In the genomic region with DNA sequence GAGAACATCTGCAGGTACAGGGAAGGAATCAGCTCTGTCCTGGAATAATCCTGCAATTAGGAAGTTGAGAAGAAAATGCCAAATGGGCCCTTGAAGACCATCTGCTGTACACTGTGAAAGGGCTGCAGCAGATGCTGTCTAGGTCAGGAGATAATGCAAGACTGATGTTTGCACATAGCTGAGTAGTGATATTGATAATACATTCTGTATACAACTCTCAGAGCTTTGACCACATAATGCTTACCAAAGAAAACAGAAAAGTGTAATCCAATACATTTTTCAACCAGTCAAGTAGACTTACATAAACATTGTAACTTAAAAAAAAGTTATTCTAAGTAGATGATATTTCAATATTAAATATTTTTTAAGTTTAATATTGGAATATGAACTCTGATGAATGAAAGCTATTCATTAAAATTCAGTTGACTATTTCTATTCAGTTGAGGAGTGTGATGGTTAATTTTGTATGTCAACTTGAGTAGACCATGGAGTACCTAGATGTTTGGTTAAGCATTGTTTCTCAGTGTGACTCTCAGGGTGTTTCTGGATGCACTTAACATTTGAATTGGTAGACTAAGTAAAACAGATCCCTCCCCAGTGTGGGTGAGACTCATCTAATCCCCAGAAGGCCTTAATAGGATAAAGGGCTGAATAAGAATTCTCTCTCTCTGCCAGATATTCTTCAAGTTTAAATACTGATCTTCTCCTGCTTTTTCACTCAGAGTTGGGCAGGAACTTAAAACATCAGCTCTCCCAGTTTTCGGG, we compare ENCODE assay signal across 29 cellular contexts.
DNase-seq lines count a peak whose midpoint lies in the region; ATAC-seq, FAIRE-seq and TF ChIP-seq lines count a peak whose summit lies in the region.
"Had no signal": no experiment of that assay in that cellular context is flagged by ENCODE, and none has a peak within 500 bp of the region (broad histone marks: within the 10 kb centered on the region; RNA-seq: fewer than 3 reads in every experiment).

No MANE protein-coding gene starts in this region.

- no peak for TF ChIP-seq RAD21 in HepG2 (CRISPR knock-in tag; IDR thresholded peaks at IDR 0.05)

- in situ Hi-C loops in HepG2 (cut with HindIII; ENCODE audit: extremely low pct_ligation_motif_present, low pct_unique_long_range_greater_than_20kb), result no loop called here

- no peak for FAIRE-seq in HepG2 (lab: Jason Lieb, UNC)
- FAIRE-seq: astrocyte, endothelial cell of umbilical vein, GM19239, K562 had no signal

- POLR2A ChIA-PET in activated CD4-positive, alpha-beta T cell treated with anti-CD3 and anti-CD28 coated beads, Interleukin-2, amount 10 ng/mL, durations not matched to agents 7 days and 5 days (lab: Charles Lee), result no interaction called here
- POLR2A ChIA-PET in HepG2 (lab: Yijun Ruan, JAX), result no interaction called here

- TF ChIP-seq EP300 in HepG2 (IDR thresholded peaks at IDR 0.05; ENCODE audit: low read depth in 2 of 2, low read length in 2 of 2) (no peak), HepG2 (CRISPR knock-in tag; IDR thresholded peaks at IDR 0.05; ENCODE audit: borderline replicate concordance) (no peak)

- H3K36me3 Mint-ChIP-seq in activated CD4-positive, alpha-beta T cell treated with anti-CD3 and anti-CD28 coated beads, Interleukin-2, amount 10 ng/mL, durations not matched to agents 7 days and 5 days (ENCODE audit: low read depth), result no peaks in the 10 kb centered on the region
- H3K36me3 Mint-ChIP-seq in activated CD4-positive, alpha-beta T cell treated with anti-CD3 and anti-CD28 coated beads, Interleukin-2, amount 10 ng/mL, durations not matched to agents 24 days and 14 days (ENCODE audit: low read depth), result no peaks in the 10 kb centered on the region
- H3K36me3 Mint-ChIP-seq in activated CD8-positive, alpha-beta memory T cell treated with anti-CD3 and anti-CD28 coated beads, Interleukin-2, amount 10 ng/mL, durations not matched to agents 7 days and 5 days, result no peaks in the 10 kb centered on the region
- H3K36me3 Mint-ChIP-seq: activated naive CD4-positive, alpha-beta T cell treated with anti-CD3 and anti-CD28 coated beads, Interleukin-2, amount 50 U/mL, for 72 hours; naive B cell; type B pancreatic cell had no signal

- no peaks in the 10 kb centered on the region for H3K36me3 ChIP-seq in HepG2 (replicated peaks in 1 of 2; ENCODE audit: control insufficient read depth in 1 of 2, insufficient read depth in 2 of 2, low read length in 2 of 2)
- H3K36me3 ChIP-seq: BE2C had no signal

- no peaks in the 10 kb centered on the region for H3K4me1 ChIP-seq in HepG2 (ENCODE audit: insufficient read depth, low read length)
- H3K4me1 ChIP-seq: BE2C had no signal

- TF ChIP-seq CTCF in HepG2 (CRISPR knock-in tag; IDR thresholded peaks at IDR 0.05), result no peak

- H3K4me3 ChIP-seq in HepG2 (replicated peaks in 1 of 3; ENCODE audit: insufficient read depth in 1 of 3, low read depth in 2 of 3, low read length in 3 of 3), result no peak overlapping the region
- H3K4me3 ChIP-seq: K562 had no signal

- no peak for DNase-seq in activated CD4-positive, alpha-beta T cell treated with anti-CD3 and anti-CD28 coated beads, Interleukin-2, amount 10 ng/mL, durations not matched to agents 7 days and 5 days
- no peak for DNase-seq in activated CD4-positive, alpha-beta T cell treated with anti-CD3 and anti-CD28 coated beads, Interleukin-2, amount 10 ng/mL, durations not matched to agents 24 days and 14 days
- DNase-seq in NCI-H69 (lab: John Stamatoyannopoulos, UW) (peak; percentile 83), fibroblast of gingiva (ENCODE audit: low read depth) (peak; percentile 64), hippocampal formation (lab: John Stamatoyannopoulos, UW) (no peak), HepG2 (ENCODE audit: low spot score) (no peak), HuH-7 (ENCODE audit: low spot score) (no peak)
- DNase-seq in activated CD8-positive, alpha-beta memory T cell treated with anti-CD3 and anti-CD28 coated beads, Interleukin-2, amount 10 ng/mL, durations not matched to agents 7 days and 5 days, result no peak
- DNase-seq: 8988T; activated B cell treated with CpG ODN at 0.5 μM for 24 hours; activated CD4-positive, alpha-beta T cell treated with anti-CD3 and anti-CD28 coated beads, Interleukin-2, amount 50 U/mL, for 48 hours; BE2C; central memory CD4-positive, alpha-beta T cell; head of caudate nucleus; naive B cell; NCI-H1436; NCI-H774; stimulated activated CD8-positive, alpha-beta memory T cell treated with anti-CD3 and anti-CD28 coated beads, Interleukin-4, amount 100 ng/mL, for 48 hours; SW 1271; T1000 had no signal

- H4K20me1 ChIP-seq in HepG2 (ENCODE audit: insufficient read depth, low read length), result no peaks in the 10 kb centered on the region

- no peaks in the 10 kb centered on the region for H3K9me3 ChIP-seq in HepG2 (ENCODE audit: low read length)
- H3K9me3 ChIP-seq: BE2C had no signal

- no peaks in the 10 kb centered on the region for H3K9me3 Mint-ChIP-seq in activated CD4-positive, alpha-beta T cell treated with anti-CD3 and anti-CD28 coated beads, Interleukin-2, amount 10 ng/mL, durations not matched to agents 7 days and 5 days
- no peaks in the 10 kb centered on the region for H3K9me3 Mint-ChIP-seq in activated CD4-positive, alpha-beta T cell treated with anti-CD3 and anti-CD28 coated beads, Interleukin-2, amount 10 ng/mL, durations not matched to agents 24 days and 14 days
- H3K9me3 Mint-ChIP-seq in activated CD8-positive, alpha-beta memory T cell treated with anti-CD3 and anti-CD28 coated beads, Interleukin-2, amount 10 ng/mL, durations not matched to agents 7 days and 5 days (ENCODE audit: low read depth), result no peaks in the 10 kb centered on the region
- H3K9me3 Mint-ChIP-seq: activated B cell treated with CpG ODN at 0.5 μM for 24 hours; activated naive CD4-positive, alpha-beta T cell treated with anti-CD3 and anti-CD28 coated beads, Interleukin-2, amount 50 U/mL, for 72 hours; activated T-helper 2 cell treated with anti-CD3 and anti-CD28 coated beads, Interferon-gamma antibody, Interleukin-2, Interleukin-4, amounts not matched to agents 10 μg/mL and 5 μg/mL and 100 μg/mL, durations not matched to agents 14 hours and 24 hours and 36 hours; naive B cell; type B pancreatic cell had no signal

- H3K27ac Mint-ChIP-seq in activated CD4-positive, alpha-beta T cell treated with anti-CD3 and anti-CD28 coated beads, Interleukin-2, amount 10 ng/mL, durations not matched to agents 7 days and 5 days, result peak overlapping the region; percentile 19
- H3K27ac Mint-ChIP-seq in activated CD4-positive, alpha-beta T cell treated with anti-CD3 and anti-CD28 coated beads, Interleukin-2, amount 10 ng/mL, durations not matched to agents 24 days and 14 days, result no peak overlapping the region
- no peak overlapping the region for H3K27ac Mint-ChIP-seq in activated CD8-positive, alpha-beta memory T cell treated with anti-CD3 and anti-CD28 coated beads, Interleukin-2, amount 10 ng/mL, durations not matched to agents 7 days and 5 days
- H3K27ac Mint-ChIP-seq: activated B cell treated with CpG ODN at 0.5 μM for 24 hours; activated naive CD4-positive, alpha-beta T cell treated with anti-CD3 and anti-CD28 coated beads, Interleukin-2, amount 50 U/mL, for 72 hours; activated T-helper 2 cell treated with anti-CD3 and anti-CD28 coated beads, Interferon-gamma antibody, Interleukin-2, Interleukin-4, amounts not matched to agents 10 μg/mL and 5 μg/mL and 100 μg/mL, durations not matched to agents 14 hours and 24 hours and 36 hours; naive B cell; type B pancreatic cell had no signal

- TF ChIP-seq POLR2A in HepG2 (IDR thresholded peaks at IDR 0.05; ENCODE audit: insufficient read depth in 1 of 2, low read depth in 2 of 2, low read length in 2 of 2), result no peak

- BruUV-seq in HepG2 (replicated peaks; lab: Mats Ljungman, UMichigan), result no TSS peak

- H3K27ac ChIP-seq in HepG2 (ENCODE audit: extremely low read length, insufficient read depth, low read length), result no peak overlapping the region

- intact Hi-C loops in activated CD4-positive, alpha-beta T cell treated with anti-CD3 and anti-CD28 coated beads, Interleukin-2, amount 10 ng/mL, durations not matched to agents 24 days and 14 days (cut with micrococcal nuclease), result no loop called here
- intact Hi-C loops in HepG2 (cut with micrococcal nuclease; ENCODE audit: unreplicated experiment), result no loop called here

- no peak overlapping the region for H3K9ac ChIP-seq in HepG2 (ENCODE audit: insufficient read depth, low read depth, low read length)

- WGBS in HepG2 (ENCODE audit: low lambda C conversion rate), result 0% methylated on average over 1 of the region's 1 CpG

- H3K79me2 ChIP-seq in HepG2 (ENCODE audit: insufficient read depth, low read length), result no peaks in the 10 kb centered on the region

- H3K4me3 Mint-ChIP-seq in activated CD4-positive, alpha-beta T cell treated with anti-CD3 and anti-CD28 coated beads, Interleukin-2, amount 10 ng/mL, durations not matched to agents 7 days and 5 days, result no peak overlapping the region
- no peak overlapping the region for H3K4me3 Mint-ChIP-seq in activated CD4-positive, alpha-beta T cell treated with anti-CD3 and anti-CD28 coated beads, Interleukin-2, amount 10 ng/mL, durations not matched to agents 24 days and 14 days
- H3K4me3 Mint-ChIP-seq in activated CD8-positive, alpha-beta memory T cell treated with anti-CD3 and anti-CD28 coated beads, Interleukin-2, amount 10 ng/mL, durations not matched to agents 7 days and 5 days, result no peak overlapping the region
- H3K4me3 Mint-ChIP-seq: activated B cell treated with CpG ODN at 0.5 μM for 24 hours, naive B cell, type B pancreatic cell had no signal

- peaks cover 3% of the 10 kb centered on the region for H3K4me1 Mint-ChIP-seq in activated CD4-positive, alpha-beta T cell treated with anti-CD3 and anti-CD28 coated beads, Interleukin-2, amount 10 ng/mL, durations not matched to agents 7 days and 5 days
- peaks cover 7% of the 10 kb centered on the region for H3K4me1 Mint-ChIP-seq in activated CD4-positive, alpha-beta T cell treated with anti-CD3 and anti-CD28 coated beads, Interleukin-2, amount 10 ng/mL, durations not matched to agents 24 days and 14 days
- no peaks in the 10 kb centered on the region for H3K4me1 Mint-ChIP-seq in activated CD8-positive, alpha-beta memory T cell treated with anti-CD3 and anti-CD28 coated beads, Interleukin-2, amount 10 ng/mL, durations not matched to agents 7 days and 5 days
- H3K4me1 Mint-ChIP-seq: activated B cell treated with CpG ODN at 0.5 μM for 24 hours, naive B cell had no signal

- no peak for ATAC-seq in HepG2
- no peak for ATAC-seq in activated CD8-positive, alpha-beta memory T cell treated with anti-CD3 and anti-CD28 coated beads, Interleukin-2, amount 10 ng/mL, durations not matched to agents 7 days and 5 days
- ATAC-seq: activated naive CD4-positive, alpha-beta T cell treated with anti-CD3 and anti-CD28 coated beads, Interleukin-2, amount 50 U/mL, for 72 hours; K562; left lobe of liver; Right ventricle myocardium inferior had no signal

- CTCF ChIA-PET in activated CD4-positive, alpha-beta T cell treated with anti-CD3 and anti-CD28 coated beads, Interleukin-2, amount 10 ng/mL, durations not matched to agents 7 days and 5 days (lab: Charles Lee), result no interaction called here
- CTCF ChIA-PET in HepG2 (lab: Yijun Ruan, JAX; ENCODE audit: low intra/inter-chr PET ratio, low total read pairs), result no interaction called here
- CTCF ChIA-PET in activated CD8-positive, alpha-beta memory T cell treated with anti-CD3 and anti-CD28 coated beads, Interleukin-2, amount 10 ng/mL, durations not matched to agents 7 days and 5 days (lab: Charles Lee), result no interaction called here

- no peaks in the 10 kb centered on the region; a peak in 1 of 5 replicates for H3K27me3 ChIP-seq in HepG2 (ENCODE audit: control insufficient read depth in 1 of 2, insufficient read depth in 2 of 2, low read length in 2 of 2)
- H3K27me3 ChIP-seq: BE2C had no signal

- no peak overlapping the region for H2AFZ ChIP-seq in HepG2 (ENCODE audit: low read length)

- no peaks in the 10 kb centered on the region for H3K27me3 Mint-ChIP-seq in activated CD4-positive, alpha-beta T cell treated with anti-CD3 and anti-CD28 coated beads, Interleukin-2, amount 10 ng/mL, durations not matched to agents 7 days and 5 days
- H3K27me3 Mint-ChIP-seq in activated CD4-positive, alpha-beta T cell treated with anti-CD3 and anti-CD28 coated beads, Interleukin-2, amount 10 ng/mL, durations not matched to agents 24 days and 14 days, result no peaks in the 10 kb centered on the region
- H3K27me3 Mint-ChIP-seq in activated CD8-positive, alpha-beta memory T cell treated with anti-CD3 and anti-CD28 coated beads, Interleukin-2, amount 10 ng/mL, durations not matched to agents 7 days and 5 days, result no peaks in the 10 kb centered on the region
- H3K27me3 Mint-ChIP-seq: activated B cell treated with CpG ODN at 0.5 μM for 24 hours, naive B cell, type B pancreatic cell had no signal

- no peak overlapping the region for H3K4me2 ChIP-seq in HepG2 (ENCODE audit: low read depth, low read length)

Comparison
In these comparisons a context has a peak if more than half of its experiments do, and no peak if none do; other contexts are left out.
1. DNase-seq: peak in NCI-H69 (single experiment) and fibroblast of gingiva (single experiment); none in activated CD4-positive, alpha-beta T cell treated with anti-CD3 and anti-CD28 coated beads, Interleukin-2, amount 10 ng/mL, durations not matched to agents 7 days and 5 days (single experiment), activated CD4-positive, alpha-beta T cell treated with anti-CD3 and anti-CD28 coated beads, Interleukin-2, amount 10 ng/mL, durations not matched to agents 24 days and 14 days (single experiment), hippocampal formation (0 of 2), HepG2 (single experiment), HuH-7 (single experiment) and activated CD8-positive, alpha-beta memory T cell treated with anti-CD3 and anti-CD28 coated beads, Interleukin-2, amount 10 ng/mL, durations not matched to agents 7 days and 5 days (single experiment).